1 cellular context compared by ENCODE assay signal in the genomic region with DNA sequence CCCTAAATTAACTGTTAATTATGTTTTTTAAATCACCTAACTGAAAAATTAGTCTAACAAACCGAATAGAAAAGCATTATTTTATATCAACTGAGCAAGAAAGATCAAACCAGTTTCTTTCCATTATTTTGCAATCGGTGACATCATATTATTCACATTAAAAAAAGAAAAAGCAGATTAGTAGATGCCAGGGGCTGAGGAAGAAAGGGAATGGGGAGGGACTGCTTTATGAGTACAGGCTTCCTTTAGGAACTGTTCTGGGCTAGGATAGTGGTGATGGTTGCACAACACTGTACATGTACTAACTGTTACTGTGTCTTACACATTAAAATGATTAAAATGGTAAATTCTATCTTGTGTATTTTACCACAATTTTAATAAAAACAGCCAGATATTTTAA.
TF ChIP-seq lines count a peak whose summit lies in the region.

No MANE protein-coding gene starts in this region.

TF ChIP-seq in HepG2, 621 proteins besides CTCF, POLR2A, EP300 and RAD21 (continued from another document):
- peak; percentile 74; the same call in 1 of the 2 replicates for TF ChIP-seq CEBPB (IDR thresholded peaks at IDR 0.05; ENCODE audit: borderline replicate concordance, low read depth, low read length)
- no peak for TF ChIP-seq NFIC (IDR thresholded peaks at IDR 0.05; ENCODE audit: low read length)
- TF ChIP-seq, protein P1, sequence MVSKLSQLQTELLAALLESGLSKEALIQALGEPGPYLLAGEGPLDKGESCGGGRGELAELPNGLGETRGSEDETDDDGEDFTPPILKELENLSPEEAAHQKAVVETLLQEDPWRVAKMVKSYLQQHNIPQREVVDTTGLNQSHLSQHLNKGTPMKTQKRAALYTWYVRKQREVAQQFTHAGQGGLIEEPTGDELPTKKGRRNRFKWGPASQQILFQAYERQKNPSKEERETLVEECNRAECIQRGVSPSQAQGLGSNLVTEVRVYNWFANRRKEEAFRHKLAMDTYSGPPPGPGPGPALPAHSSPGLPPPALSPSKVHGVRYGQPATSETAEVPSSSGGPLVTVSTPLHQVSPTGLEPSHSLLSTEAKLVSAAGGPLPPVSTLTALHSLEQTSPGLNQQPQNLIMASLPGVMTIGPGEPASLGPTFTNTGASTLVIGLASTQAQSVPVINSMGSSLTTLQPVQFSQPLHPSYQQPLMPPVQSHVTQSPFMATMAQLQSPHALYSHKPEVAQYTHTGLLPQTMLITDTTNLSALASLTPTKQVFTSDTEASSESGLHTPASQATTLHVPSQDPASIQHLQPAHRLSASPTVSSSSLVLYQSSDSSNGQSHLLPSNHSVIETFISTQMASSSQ (IDR thresholded peaks at IDR 0.05; ENCODE audit: low read depth) = no peak
- TF ChIP-seq, protein P1 (CRISPR knock-in tag; IDR thresholded peaks at IDR 0.05; ENCODE audit: borderline replicate concordance) = no peak
- peak; percentile 44; the same call in 1 of the 2 replicates for TF ChIP-seq CEBPG (CRISPR knock-in tag; IDR thresholded peaks at IDR 0.05)
- TF ChIP-seq, protein P2, sequence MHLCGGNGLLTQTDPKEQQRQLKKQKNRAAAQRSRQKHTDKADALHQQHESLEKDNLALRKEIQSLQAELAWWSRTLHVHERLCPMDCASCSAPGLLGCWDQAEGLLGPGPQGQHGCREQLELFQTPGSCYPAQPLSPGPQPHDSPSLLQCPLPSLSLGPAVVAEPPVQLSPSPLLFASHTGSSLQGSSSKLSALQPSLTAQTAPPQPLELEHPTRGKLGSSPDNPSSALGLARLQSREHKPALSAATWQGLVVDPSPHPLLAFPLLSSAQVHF (CRISPR knock-in tag; IDR thresholded peaks at IDR 0.05) = no peak
- no peak for TF ChIP-seq ZNF546 (CRISPR knock-in tag; conservative IDR thresholded peaks at IDR 0.05)
- TF ChIP-seq KMT2B (CRISPR knock-in tag; IDR thresholded peaks at IDR 0.05) = no peak
- TF ChIP-seq, protein P3, sequence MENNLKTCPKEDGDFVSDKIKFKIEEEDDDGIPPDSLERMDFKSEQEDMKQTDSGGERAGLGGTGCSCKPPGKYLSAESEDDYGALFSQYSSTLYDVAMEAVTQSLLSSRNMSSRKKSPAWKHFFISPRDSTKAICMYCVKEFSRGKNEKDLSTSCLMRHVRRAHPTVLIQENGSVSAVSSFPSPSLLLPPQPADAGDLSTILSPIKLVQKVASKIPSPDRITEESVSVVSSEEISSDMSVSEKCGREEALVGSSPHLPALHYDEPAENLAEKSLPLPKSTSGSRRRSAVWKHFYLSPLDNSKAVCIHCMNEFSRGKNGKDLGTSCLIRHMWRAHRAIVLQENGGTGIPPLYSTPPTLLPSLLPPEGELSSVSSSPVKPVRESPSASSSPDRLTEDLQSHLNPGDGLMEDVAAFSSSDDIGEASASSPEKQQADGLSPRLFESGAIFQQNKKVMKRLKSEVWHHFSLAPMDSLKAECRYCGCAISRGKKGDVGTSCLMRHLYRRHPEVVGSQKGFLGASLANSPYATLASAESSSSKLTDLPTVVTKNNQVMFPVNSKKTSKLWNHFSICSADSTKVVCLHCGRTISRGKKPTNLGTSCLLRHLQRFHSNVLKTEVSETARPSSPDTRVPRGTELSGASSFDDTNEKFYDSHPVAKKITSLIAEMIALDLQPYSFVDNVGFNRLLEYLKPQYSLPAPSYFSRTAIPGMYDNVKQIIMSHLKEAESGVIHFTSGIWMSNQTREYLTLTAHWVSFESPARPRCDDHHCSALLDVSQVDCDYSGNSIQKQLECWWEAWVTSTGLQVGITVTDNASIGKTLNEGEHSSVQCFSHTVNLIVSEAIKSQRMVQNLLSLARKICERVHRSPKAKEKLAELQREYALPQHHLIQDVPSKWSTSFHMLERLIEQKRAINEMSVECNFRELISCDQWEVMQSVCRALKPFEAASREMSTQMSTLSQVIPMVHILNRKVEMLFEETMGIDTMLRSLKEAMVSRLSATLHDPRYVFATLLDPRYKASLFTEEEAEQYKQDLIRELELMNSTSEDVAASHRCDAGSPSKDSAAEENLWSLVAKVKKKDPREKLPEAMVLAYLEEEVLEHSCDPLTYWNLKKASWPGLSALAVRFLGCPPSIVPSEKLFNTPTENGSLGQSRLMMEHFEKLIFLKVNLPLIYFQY (CRISPR knock-in tag; IDR thresholded peaks at IDR 0.05; ENCODE audit: borderline replicate concordance) = no peak
- TF ChIP-seq NR1H2 (CRISPR knock-in tag; IDR thresholded peaks at IDR 0.05; ENCODE audit: borderline replicate concordance, low read depth) = no peak
